ENCODE assay signal across 9 cellular contexts in genomic region chr15:72685925-72686794, GRCh38. TPM values are rescaled to one million over a fixed set of nuclear protein-coding genes. Genes with fewer than 3 reads are reported as not detected.
A peak's percentile ranks its signal among the peaks of the same experiment; 100 is the strongest.
DNase-seq lines count a peak whose midpoint lies in the region; ATAC-seq, FAIRE-seq and TF ChIP-seq lines count a peak whose summit lies in the region.
"Had no signal": no experiment of that assay in that cellular context is flagged by ENCODE, and none has a peak within 500 bp of the region (broad histone marks: within the 10 kb centered on the region; RNA-seq: fewer than 3 reads in every experiment).

Gene BBS4, plus strand, starts transcription at chr15:72686207. Its CDS starts 21 bp downstream, at chr15:72686228.
Gene HIGD2B, minus strand, starts transcription at chr15:72686182. Its CDS starts 9,808 bp downstream, at chr15:72676374.

- H3K23ac ChIP-seq in H1 (ENCODE audit: insufficient read length), result no peak within 1 kb of the TSS

- POLR2A ChIA-PET in H1 (lab: Charles Lee; ENCODE audit: partially characterized antibody), result interaction anchor here (1.0 to 2.1 kb wide), 5 partner anchors 10 to 213 kb away, joined by 4 to 6 read pairs (median 4); no protein-coding TSS in a partner anchor

- H3K79me2 ChIP-seq in H1 (ENCODE audit: control insufficient read depth in 1 of 2, insufficient read depth in 2 of 2, low read length in 2 of 2), result peaks cover 0 to 27% of the 10 kb centered on the region in 2 experiments; a peak in 2 of 4 replicates

- CTCF ChIA-PET in H1 (lab: Charles Lee; ENCODE audit: partially characterized antibody), result interaction anchor here (0.6 to 3.3 kb wide), 6 partner anchors 15 to 460 kb away, joined by 3 to 13 read pairs (median 4); no protein-coding TSS in a partner anchor

- no peak for TF ChIP-seq CTCF in H1 (IDR thresholded peaks at IDR 0.05; ENCODE audit: control extremely low read depth in 1 of 3, insufficient read depth in 1 of 3, low read depth in 1 of 3, low read length in 3 of 3)

- peak within 1 kb of the TSS; percentile 75 to 83 (median 78) for H3K9ac ChIP-seq in H1 (replicated peaks in 1 of 4; ENCODE audit: extremely low read depth in 1 of 4, low read depth in 3 of 4, low read length in 3 of 4)

- H3K79me1 ChIP-seq in H1 (ENCODE audit: low read depth, low read length), result 0 out of 2 replicates have a peak, but pooled peaks cover 3% of the 10 kb centered on the region

- no peaks in the 10 kb centered on the region for H3K36me3 ChIP-seq in H1 (ENCODE audit: control insufficient read depth in 2 of 4, insufficient read depth in 4 of 4, low read length in 3 of 4)
- no peaks in the 10 kb centered on the region for H3K36me3 ChIP-seq in mesodermal cell (ENCODE audit: control insufficient read depth, insufficient read depth, low read length)

- no peaks in the 10 kb centered on the region for H3K9me3 ChIP-seq in H1 (ENCODE audit: insufficient read depth in 2 of 2, low read depth in 1 of 2, low read length in 1 of 2)
- H3K9me3 ChIP-seq in mesodermal cell (ENCODE audit: control insufficient read depth, low read length), result no peaks in the 10 kb centered on the region

- peak within 1 kb of the TSS; percentile 71 to 94 (median 83) for H3K4me3 ChIP-seq in H1 (ENCODE audit: extremely low read depth in 1 of 4, insufficient read depth in 2 of 4, low read depth in 3 of 4, low read length in 4 of 4)
- H3K4me3 ChIP-seq in mesodermal cell (ENCODE audit: extremely low read depth, insufficient read depth, low read length, poor library complexity, severe bottlenecking), result peak within 1 kb of the TSS; percentile 77

- no peak within 1 kb of the TSS for H3K14ac ChIP-seq in H1 (ENCODE audit: insufficient read length)

- 0 out of 3 replicates have a peak, but pooled peaks of 1 of the 2 experiments have one; percentile 61 for TF ChIP-seq EP300 in H1 (IDR thresholded peaks at IDR 0.05; ENCODE audit: borderline replicate concordance in 1 of 2, low read depth in 2 of 2, low read length in 2 of 2)

- peak within 1 kb of the TSS; percentile 90 for H4K8ac ChIP-seq in H1 (ENCODE audit: extremely low read depth, insufficient read depth, low read length)

- no peaks in the 10 kb centered on the region for H3K27me3 ChIP-seq in H1 (replicated peaks in 1 of 4; ENCODE audit: control insufficient read depth in 3 of 4, extremely low read depth in 1 of 4, insufficient read depth in 3 of 4, low read length in 3 of 4)

- peak within 1 kb of the TSS; percentile 91 for H2AFZ ChIP-seq in H1 (ENCODE audit: low read length)

- ATAC-seq in GM19452 (IDR thresholded peaks at IDR 0.05; ENCODE audit: unreplicated experiment), result peak; percentile 98
- ATAC-seq in HG03575 (IDR thresholded peaks at IDR 0.05; ENCODE audit: extremely low read depth, insufficient number of reproducible peaks, low FRiP score, unreplicated experiment), result peak; percentile 43

- H2BK5ac ChIP-seq in H1 (ENCODE audit: low read depth, low read length), result peak within 1 kb of the TSS; percentile 68

- H3K4me1 ChIP-seq in H1 (replicated peaks in 1 of 4; ENCODE audit: control insufficient read depth in 3 of 4, insufficient read depth in 4 of 4, low read length in 3 of 4) (0 out of 7 replicates have a peak, but pooled peaks cover 0 to 2% (median 0%) of the 10 kb centered on the region in 4 experiments), mesodermal cell (ENCODE audit: control insufficient read depth, insufficient read depth, low read length, poor library complexity, severe bottlenecking) (no peaks in the 10 kb centered on the region)

- H3K56ac ChIP-seq in H1 (replicated peaks; ENCODE audit: insufficient read length, low read depth, low read length), result peak within 1 kb of the TSS; percentile 71

- H2BK120ac ChIP-seq in H1 (replicated peaks; ENCODE audit: low read depth, low read length), result peak within 1 kb of the TSS; percentile 30

- peak; percentile 91 for DNase-seq in Ammon's horn (ENCODE audit: low spot score)
- DNase-seq in activated CD4-positive, alpha-beta T cell treated with anti-CD3 and anti-CD28 coated beads, Interleukin-2, amount 50 U/mL, for 48 hours, result peak; percentile 88 to 89
- DNase-seq in H1 (ENCODE audit: low read depth in 1 of 2, low spot score in 2 of 2), result peak; percentile 86 to 93
- DNase-seq in stimulated activated CD8-positive, alpha-beta memory T cell treated with anti-CD3 and anti-CD28 coated beads, Interleukin-2, amount 100 ng/mL, for 48 hours (ENCODE audit: low read depth in 2 of 2), result peak; percentile 79 to 85
- no peak for DNase-seq in SW 1271 (lab: John Stamatoyannopoulos, UW)

- H2BK20ac ChIP-seq in H1 (ENCODE audit: low read length), result no peak within 1 kb of the TSS

- 0 out of 2 replicates have a peak, but pooled peaks cover 2% of the 10 kb centered on the region for H3K23me2 ChIP-seq in H1 (ENCODE audit: low read depth, low read length)

- H4K20me1 ChIP-seq in H1 (replicated peaks in 1 of 2; ENCODE audit: control insufficient read depth in 1 of 2, insufficient read depth in 2 of 2, low read length in 2 of 2), result no peaks in the 10 kb centered on the region

- peak within 1 kb of the TSS; percentile 26 for H3K18ac ChIP-seq in H1 (ENCODE audit: extremely low read depth, low read length)

- 3% methylated on average over 49 of the region's 49 CpGs; no CpG with 5 or more reads in 1 of the 2 experiments for WGBS in H1 (ENCODE audit: extremely low coverage in 1 of 2, insufficient coverage in 1 of 2, insufficient read length in 1 of 2, insufficient replicate concordance in 2 of 2, low coverage in 1 of 2, low lambda C conversion rate in 2 of 2, missing lambda C conversion rate in 1 of 2), 2 experiments
- whole genome bisulfite sequencing in mesodermal cell (ENCODE audit: insufficient coverage in 2 of 2), 2 experiments, result 0 to 1% methylated on average over 32 to 43 of the region's 49 CpGs

- no peak within 1 kb of the TSS for H2AK5ac ChIP-seq in H1 (ENCODE audit: low read depth, low read length)

- no peak within 1 kb of the TSS for H2BK15ac ChIP-seq in H1 (ENCODE audit: low read length)

- peak; percentile 80 to 89 for TF ChIP-seq POLR2A in H1 (IDR thresholded peaks at IDR 0.05; ENCODE audit: control extremely low read depth in 1 of 2, low read depth in 2 of 2, low read length in 2 of 2)

- H3K4me2 ChIP-seq in H1 (ENCODE audit: insufficient read depth in 1 of 2, low read depth in 2 of 2, low read length in 2 of 2), result peak within 1 kb of the TSS; percentile 69 to 84

- no peak within 1 kb of the TSS for H4K91ac ChIP-seq in H1 (replicated peaks; ENCODE audit: insufficient read length, low read length)

- H3K27ac ChIP-seq in H1 (ENCODE audit: low read depth, low read length) (peak within 1 kb of the TSS; percentile 82), mesodermal cell (ENCODE audit: low read depth, low read length, severe bottlenecking) (peak within 1 kb of the TSS; percentile 95)

- H4K5ac ChIP-seq in H1 (ENCODE audit: insufficient read length, low read depth, low read length), result peak within 1 kb of the TSS; percentile 76

- FAIRE-seq in H1 (lab: Jason Lieb, UNC), result no peak
- FAIRE-seq: colon had no signal

- no peak within 1 kb of the TSS for H3K4ac ChIP-seq in H1 (replicated peaks; ENCODE audit: insufficient read length, low read depth, low read length)

- TF ChIP-seq RAD21 in H1 (IDR thresholded peaks at IDR 0.05 in 1 of 2, conservative IDR thresholded peaks at IDR 0.05 in 1 of 2; ENCODE audit: low read depth in 2 of 2, low read length in 2 of 2), result no peak

- H2BK12ac ChIP-seq in H1 (ENCODE audit: low read depth, low read length), result peak within 1 kb of the TSS; percentile 29; the same call in 1 of the 2 replicates

TF ChIP-seq in H1, 55 proteins besides CTCF, POLR2A, EP300 and RAD21 (continues in another document):
- peak; percentile 47; the same call in 1 of the 2 replicates for TF ChIP-seq CHD2 (IDR thresholded peaks at IDR 0.05; ENCODE audit: low read length)
- peak; percentile 64 for TF ChIP-seq KDM4A (IDR thresholded peaks at IDR 0.05; ENCODE audit: low read depth, low read length, severe bottlenecking)
- peak; percentile 44 for TF ChIP-seq CREB1 (IDR thresholded peaks at IDR 0.05)
- no peak for TF ChIP-seq CBX8 (IDR thresholded peaks at IDR 0.05; ENCODE audit: borderline replicate concordance, low read depth, low read length)
- TF ChIP-seq FOSL1 (IDR thresholded peaks at IDR 0.05; ENCODE audit: insufficient read depth, low read depth, low read length), result no peak
- TF ChIP-seq SAP30 (IDR thresholded peaks at IDR 0.05; ENCODE audit: insufficient read depth, insufficient replicate concordance, low read length), result no peak
- no peak for TF ChIP-seq BRCA1 (IDR thresholded peaks at IDR 0.05; ENCODE audit: low read depth, low read length)
- TF ChIP-seq EGR1 (IDR thresholded peaks at IDR 0.05; ENCODE audit: borderline replicate concordance, low read depth, low read length), result peak; percentile 80; the same call in 1 of the 2 replicates
- no peak for TF ChIP-seq SP2 (IDR thresholded peaks at IDR 0.05; ENCODE audit: low read length)
- TF ChIP-seq CTBP2 (IDR thresholded peaks at IDR 0.05; ENCODE audit: borderline replicate concordance, insufficient read depth, insufficient read length, low read length), result no peak
- peak; percentile 93 for TF ChIP-seq YY1 (IDR thresholded peaks at IDR 0.05; ENCODE audit: low read depth, low read length)
- peak; percentile 86 for TF ChIP-seq RBBP5 (IDR thresholded peaks at IDR 0.05; ENCODE audit: borderline replicate concordance, low read depth, low read length)

RNA-seq across cellular contexts. Expression of gene BBS4, which starts in this region (rescaled TPM):
- total RNA-seq in H1 (2021; fragmentation: NEBNext Ultra II Directional; extraction: Animal tissue kit (Norgen Biotek cat#: 25700)), result 24.1 and 24.3 TPM in 2 replicates
- polyA plus RNA-seq in H1 (2011; rRNA removed), result 11.5 and 17.4 TPM in 2 replicates
- polyA plus RNA-seq in H1 (2011; cell fraction: cytosol; rRNA removed), result 20.8 TPM
- polyA plus RNA-seq in H1 (2011; cell fraction: nucleus; rRNA removed), result 25.7 TPM
- 21.2 to 38.6 TPM (median 27.9 TPM) in 4 replicates for polyA plus RNA-seq in H1 (2012, experiment 1 of 2)
- polyA plus RNA-seq in H1 (2012, experiment 2 of 2), result 2.6 TPM
- 33.6 TPM for polyA plus RNA-seq in H1 (2013, experiment 1 of 2)
- 32.1 TPM for polyA plus RNA-seq in H1 (2013, experiment 2 of 2)
- 45.8 and 51.9 TPM in 2 replicates for polyA minus RNA-seq in H1 (2011; rRNA and poly(A)+ RNA removed)
- polyA minus RNA-seq in H1 (2011; cell fraction: cytosol; rRNA and poly(A)+ RNA removed), result 19.7 TPM
- polyA minus RNA-seq in H1 (2011; cell fraction: nucleus; rRNA and poly(A)+ RNA removed), result 54.3 TPM
- polyA plus RNA-seq in mesodermal cell (2013, experiment 1 of 2), result 26.9 TPM
- 30.6 TPM for polyA plus RNA-seq in mesodermal cell (2013, experiment 2 of 2)

RNA-seq across cellular contexts. Expression of gene HIGD2B, which starts in this region (rescaled TPM):
- total RNA-seq in H1 (2021; fragmentation: NEBNext Ultra II Directional; extraction: Animal tissue kit (Norgen Biotek cat#: 25700)), result not detected in 2 replicates
- polyA plus RNA-seq in H1 (2011; rRNA removed), result not detected in 2 replicates
- not detected for polyA plus RNA-seq in H1 (2011; cell fraction: cytosol; rRNA removed)
- polyA plus RNA-seq in H1 (2011; cell fraction: nucleus; rRNA removed), result not detected
- polyA plus RNA-seq in H1 (2012, experiment 1 of 2), result not detected in 4 replicates
- polyA plus RNA-seq in H1 (2012, experiment 2 of 2), result not detected
- polyA plus RNA-seq in H1 (2013, experiment 1 of 2), result 0.04 TPM
- 0.04 TPM for polyA plus RNA-seq in H1 (2013, experiment 2 of 2)
- polyA minus RNA-seq in H1 (2011; rRNA and poly(A)+ RNA removed), result not detected in 2 replicates
- polyA minus RNA-seq in H1 (2011; cell fraction: cytosol; rRNA and poly(A)+ RNA removed), result not detected
- polyA minus RNA-seq in H1 (2011; cell fraction: nucleus; rRNA and poly(A)+ RNA removed), result not detected
- not detected for polyA plus RNA-seq in mesodermal cell (2013, experiment 1 of 2)
- not detected for polyA plus RNA-seq in mesodermal cell (2013, experiment 2 of 2)

Comparison
In these comparisons a context has a peak if more than half of its experiments do, and no peak if none do; other contexts are left out.
1. DNase-seq: peak in Ammon's horn (single experiment), activated CD4-positive, alpha-beta T cell treated with anti-CD3 and anti-CD28 coated beads, Interleukin-2, amount 50 U/mL, for 48 hours (2 of 2), H1 (2 of 2) and stimulated activated CD8-positive, alpha-beta memory T cell treated with anti-CD3 and anti-CD28 coated beads, Interleukin-2, amount 100 ng/mL, for 48 hours (2 of 2); none in SW 1271 (0 of 2).